In the genomic region with DNA sequence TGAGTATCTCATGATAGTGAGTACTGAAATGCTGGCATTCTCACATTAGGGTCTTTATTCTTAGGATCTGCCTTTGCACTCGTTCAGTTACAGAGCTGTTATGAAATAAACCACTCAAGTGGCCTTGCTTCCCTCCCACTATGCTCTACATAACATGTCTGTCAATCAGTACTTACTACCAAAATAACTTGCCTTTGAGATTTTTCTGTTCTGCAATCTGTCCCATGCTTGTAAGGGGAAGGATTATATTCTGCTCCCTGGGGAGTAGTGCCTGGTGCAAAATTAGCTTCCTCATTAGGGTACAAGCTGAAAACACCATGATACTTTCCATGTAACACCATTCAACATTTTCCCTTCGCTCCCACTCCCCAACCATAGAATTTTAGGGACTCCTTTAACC, we compare ENCODE assay signal across 9 cellular contexts. TPM values are rescaled to one million over a fixed set of nuclear protein-coding genes. Genes with fewer than 3 reads are reported as not detected.
A peak's percentile ranks its signal among the peaks of the same experiment; 100 is the strongest.
DNase-seq lines count a peak whose midpoint lies in the region; ATAC-seq lines count a peak whose summit lies in the region.
"Had no signal": no experiment of that assay in that cellular context is flagged by ENCODE, and none has a peak within 500 bp of the region (broad histone marks: within the 10 kb centered on the region; RNA-seq: fewer than 3 reads in every experiment).

No MANE protein-coding gene starts in this region.

- H3K27ac ChIP-seq in CD4-positive, CD25-positive, alpha-beta regulatory T cell (ENCODE audit: insufficient read depth, low read length, poor library complexity, severe bottlenecking), result no peak overlapping the region

- ATAC-seq in CD4-positive, CD25-positive, alpha-beta regulatory T cell (ENCODE audit: low read depth in 2 of 2), result no peak
- ATAC-seq in GM19035 (IDR thresholded peaks at IDR 0.05; ENCODE audit: unreplicated experiment) (peak; percentile 53), HG03378 (IDR thresholded peaks at IDR 0.05; ENCODE audit: unreplicated experiment) (peak; percentile 71), left colon (no peak)

- H3K9me3 Mint-ChIP-seq in CD4-positive, CD25-positive, alpha-beta regulatory T cell, result peaks cover 0 to 2% (median 0%) of the 10 kb centered on the region in 7 donors
- H3K9me3 Mint-ChIP-seq in activated naive CD8-positive, alpha-beta T cell treated with anti-CD3 and anti-CD28 coated beads for 36 hours, result no peaks in the 10 kb centered on the region

- no peaks in the 10 kb centered on the region for H3K36me3 ChIP-seq in CD4-positive, CD25-positive, alpha-beta regulatory T cell (ENCODE audit: control insufficient read depth, insufficient read depth, low read length)

- H3K36me3 Mint-ChIP-seq in CD4-positive, CD25-positive, alpha-beta regulatory T cell, result peaks cover 3% of the 10 kb centered on the region
- peaks cover 15% of the 10 kb centered on the region for H3K36me3 Mint-ChIP-seq in activated naive CD8-positive, alpha-beta T cell treated with anti-CD3 and anti-CD28 coated beads for 36 hours

- DNase-seq in CD4-positive, CD25-positive, alpha-beta regulatory T cell, result no peak
- no peak for DNase-seq in activated naive CD8-positive, alpha-beta T cell treated with anti-CD3 and anti-CD28 coated beads for 36 hours
- no peak for DNase-seq in stimulated activated naive CD4-positive, alpha-beta T cell treated with Interleukin-2 at 50 U/mL for 16 hours (lab: John Stamatoyannopoulos, UW)
- DNase-seq in ecto neural progenitor cell (ENCODE audit: low spot score) (no peak), mesenteric fat pad (ENCODE audit: low spot score) (no peak), left colon (no peak)
- DNase-seq: IMR-90 had no signal

- no peak overlapping the region for H3K4me3 ChIP-seq in CD4-positive, CD25-positive, alpha-beta regulatory T cell (ENCODE audit: low read depth, low read length)

- no peaks in the 10 kb centered on the region for H3K27me3 Mint-ChIP-seq in CD4-positive, CD25-positive, alpha-beta regulatory T cell
- H3K27me3 Mint-ChIP-seq in activated naive CD8-positive, alpha-beta T cell treated with anti-CD3 and anti-CD28 coated beads for 36 hours, result no peaks in the 10 kb centered on the region

- peaks cover 14% of the 10 kb centered on the region for H3K4me1 ChIP-seq in CD4-positive, CD25-positive, alpha-beta regulatory T cell (ENCODE audit: control insufficient read depth, insufficient read depth, low read length, poor library complexity, severe bottlenecking)

- no peaks in the 10 kb centered on the region for H3K27me3 ChIP-seq in CD4-positive, CD25-positive, alpha-beta regulatory T cell (ENCODE audit: control insufficient read depth, insufficient read depth, low read length)

- no peak overlapping the region for H3K4me3 Mint-ChIP-seq in CD4-positive, CD25-positive, alpha-beta regulatory T cell
- no peak overlapping the region for H3K4me3 Mint-ChIP-seq in activated naive CD8-positive, alpha-beta T cell treated with anti-CD3 and anti-CD28 coated beads for 36 hours

- peaks cover 4 to 17% (median 13%) of the 10 kb centered on the region in 4 donors for H3K4me1 Mint-ChIP-seq in CD4-positive, CD25-positive, alpha-beta regulatory T cell
- H3K4me1 Mint-ChIP-seq in activated naive CD8-positive, alpha-beta T cell treated with anti-CD3 and anti-CD28 coated beads for 36 hours, result peaks cover 20% of the 10 kb centered on the region

- H3K27ac Mint-ChIP-seq in CD4-positive, CD25-positive, alpha-beta regulatory T cell, result peak overlapping the region in 2 of 3 donors; percentile 30 to 34
- peak overlapping the region; percentile 99 for H3K27ac Mint-ChIP-seq in activated naive CD8-positive, alpha-beta T cell treated with anti-CD3 and anti-CD28 coated beads for 36 hours

- intact Hi-C loops in left colon (cut with DNase I, micrococcal nuclease), result no loop called here

- no peaks in the 10 kb centered on the region for H3K9me3 ChIP-seq in CD4-positive, CD25-positive, alpha-beta regulatory T cell (ENCODE audit: control insufficient read depth in 2 of 2, low read length in 2 of 2)

RNA-seq across cellular contexts. Expression of gene GRAP2, which starts 1.9 kb away (rescaled TPM):
- total RNA-seq in CD4-positive, CD25-positive, alpha-beta regulatory T cell, result 160 TPM
- 10 to 100 TPM; 48.9 to 79.2 (median 52.2) TPM for polyA plus RNA-seq in CD4-positive, CD25-positive, alpha-beta regulatory T cell
- 10 to 100 TPM; 65.2 to 65.5 TPM for total RNA-seq in activated naive CD8-positive, alpha-beta T cell treated with anti-CD3 and anti-CD28 coated beads for 36 hours
- total RNA-seq in mesenteric fat pad, result 1.3 TPM
- 1 to 10 TPM; 1.2 to 2.1 TPM for total RNA-seq in left colon
- total RNA-seq: IMR-90 had no signal
- polyA plus RNA-seq: IMR-90 had no signal

RNA-seq across cellular contexts. Expression of gene ENTHD1, which starts 5.4 kb away (rescaled TPM):
- not detected for total RNA-seq in CD4-positive, CD25-positive, alpha-beta regulatory T cell
- polyA plus RNA-seq in CD4-positive, CD25-positive, alpha-beta regulatory T cell, result under 1 TPM; 0.13 to 0.32 (median 0.18) TPM
- total RNA-seq in activated naive CD8-positive, alpha-beta T cell treated with anti-CD3 and anti-CD28 coated beads for 36 hours, result under 1 TPM; 0.20 to 0.39 TPM
- total RNA-seq in mesenteric fat pad, result not detected
- not detected for total RNA-seq in left colon
- total RNA-seq: IMR-90 had no signal
- polyA plus RNA-seq: IMR-90 had no signal

Comparison
In these comparisons a context has a peak if more than half of its experiments do, and no peak if none do; other contexts are left out.
1. ATAC-seq: peak in GM19035 (single experiment) and HG03378 (single experiment); none in CD4-positive, CD25-positive, alpha-beta regulatory T cell (0 of 2) and left colon (single experiment).
2. RNA of gene GRAP2, which starts 1.9 kb away (total RNA-seq): 160 TPM in CD4-positive, CD25-positive, alpha-beta regulatory T cell (single experiment) and 65.2 to 65.5 TPM in activated naive CD8-positive, alpha-beta T cell treated with anti-CD3 and anti-CD28 coated beads for 36 hours; 1.2 to 2.1 TPM in left colon and 1.3 TPM in mesenteric fat pad (single experiment); every median in the first group is over 10 times any median in the second.